ENCODE assay signal across 32 cellular contexts in genomic region chr14:99131632-99132271, GRCh38.
A peak's percentile ranks its signal among the peaks of the same experiment; 100 is the strongest.
DNase-seq lines count a peak whose midpoint lies in the region; ATAC-seq, FAIRE-seq and TF ChIP-seq lines count a peak whose summit lies in the region.
"Had no signal": no experiment of that assay in that cellular context is flagged by ENCODE, and none has a peak within 500 bp of the region (broad histone marks: within the 10 kb centered on the region; RNA-seq: fewer than 3 reads in every experiment).

No MANE protein-coding gene starts in this region.

- CTCF ChIA-PET in H1 (lab: Charles Lee; ENCODE audit: partially characterized antibody) = interaction anchor here (0.6 to 1.3 kb wide), 2 partner anchors 39 to 135 kb away, joined by 4 to 5 read pairs; no protein-coding TSS in a partner anchor

- TF ChIP-seq CTCF in H1 (IDR thresholded peaks at IDR 0.05; ENCODE audit: control extremely low read depth in 1 of 3, insufficient read depth in 1 of 3, low read depth in 1 of 3, low read length in 3 of 3) = no peak
- TF ChIP-seq CTCF in upper lobe of right lung (IDR thresholded peaks at IDR 0.05) = no peak

- no peak overlapping the region for H3K4ac ChIP-seq in H1 (replicated peaks; ENCODE audit: insufficient read length, low read depth, low read length)

- H3K9me3 ChIP-seq in H1 (ENCODE audit: insufficient read depth in 2 of 2, low read depth in 1 of 2, low read length in 1 of 2) (no peaks in the 10 kb centered on the region), upper lobe of right lung (no peaks in the 10 kb centered on the region)
- H3K9me3 ChIP-seq: SJCRH30 had no signal

- peaks cover 0 to 11% (median 3%) of the 10 kb centered on the region in 4 experiments; a peak in 6 of 7 replicates for H3K4me1 ChIP-seq in H1 (replicated peaks in 1 of 4; ENCODE audit: control insufficient read depth in 3 of 4, insufficient read depth in 4 of 4, low read length in 3 of 4)
- peaks cover 5% of the 10 kb centered on the region for H3K4me1 ChIP-seq in upper lobe of right lung
- H3K4me1 ChIP-seq: parathyroid adenoma had no signal

- H4K91ac ChIP-seq in H1 (replicated peaks; ENCODE audit: insufficient read length, low read length) = no peak overlapping the region

- H4K5ac ChIP-seq in H1 (ENCODE audit: insufficient read length, low read depth, low read length) = no peak overlapping the region

- H2BK20ac ChIP-seq in H1 (ENCODE audit: low read length) = no peak overlapping the region

- intact Hi-C loops in upper lobe of right lung (cut with DNase I) (no loop called here), left colon (cut with DNase I, micrococcal nuclease) (no loop called here)

- H2BK5ac ChIP-seq in H1 (ENCODE audit: low read depth, low read length) = no peak overlapping the region

- no peak overlapping the region for H2AFZ ChIP-seq in H1 (ENCODE audit: low read length)
- H2AFZ ChIP-seq: parathyroid adenoma had no signal

- H3K79me1 ChIP-seq in H1 (ENCODE audit: low read depth, low read length) = 0 out of 2 replicates have a peak, but pooled peaks cover 2% of the 10 kb centered on the region

- no peak for TF ChIP-seq RAD21 in H1 (IDR thresholded peaks at IDR 0.05 in 1 of 2, conservative IDR thresholded peaks at IDR 0.05 in 1 of 2; ENCODE audit: low read depth in 2 of 2, low read length in 2 of 2)

- no peaks in the 10 kb centered on the region for H3K36me3 ChIP-seq in H1 (ENCODE audit: control insufficient read depth in 2 of 4, insufficient read depth in 4 of 4, low read length in 3 of 4)
- no peaks in the 10 kb centered on the region for H3K36me3 ChIP-seq in upper lobe of right lung
- H3K36me3 ChIP-seq: SJCRH30 had no signal

- H3K4me3 ChIP-seq in H1 (ENCODE audit: extremely low read depth in 1 of 4, insufficient read depth in 2 of 4, low read depth in 3 of 4, low read length in 4 of 4) = no peak overlapping the region
- H3K4me3 ChIP-seq in upper lobe of right lung = no peak overlapping the region
- H3K4me3 ChIP-seq: SJCRH30, smooth muscle cell had no signal

- peak overlapping the region; percentile 39; the same call in 1 of the 2 replicates for H4K8ac ChIP-seq in H1 (ENCODE audit: extremely low read depth, insufficient read depth, low read length)

- H2AK5ac ChIP-seq in H1 (ENCODE audit: low read depth, low read length) = no peak overlapping the region

- 0 out of 7 replicates have a peak, but pooled peaks cover 0 to 3% (median 0%) of the 10 kb centered on the region in 4 experiments for H3K27me3 ChIP-seq in H1 (replicated peaks in 1 of 4; ENCODE audit: control insufficient read depth in 3 of 4, extremely low read depth in 1 of 4, insufficient read depth in 3 of 4, low read length in 3 of 4)
- H3K27me3 ChIP-seq in upper lobe of right lung = no peaks in the 10 kb centered on the region
- H3K27me3 ChIP-seq: SJCRH30 had no signal

- no peak for FAIRE-seq in H1 (lab: Jason Lieb, UNC)
- FAIRE-seq: bronchial epithelial cell, colon had no signal

- no peak overlapping the region for H2BK120ac ChIP-seq in H1 (replicated peaks; ENCODE audit: low read depth, low read length)

- H3K79me2 ChIP-seq in H1 (ENCODE audit: control insufficient read depth in 1 of 2, insufficient read depth in 2 of 2, low read length in 2 of 2) = no peaks in the 10 kb centered on the region
- H3K79me2 ChIP-seq: parathyroid adenoma had no signal

- H4K20me1 ChIP-seq in H1 (replicated peaks in 1 of 2; ENCODE audit: control insufficient read depth in 1 of 2, insufficient read depth in 2 of 2, low read length in 2 of 2) = no peaks in the 10 kb centered on the region

- no peak for TF ChIP-seq EP300 in H1 (IDR thresholded peaks at IDR 0.05; ENCODE audit: borderline replicate concordance in 1 of 2, low read depth in 2 of 2, low read length in 2 of 2)

- POLR2A ChIA-PET in H1 (lab: Charles Lee; ENCODE audit: partially characterized antibody) = no interaction called here

- H3K4me3 Mint-ChIP-seq in activated T-cell treated with anti-CD3 and anti-CD28 coated beads, Interleukin-2, amount 50 U/mL, for 4 hours = no peak overlapping the region
- H3K4me3 Mint-ChIP-seq: activated CD4-positive, alpha-beta T cell treated with anti-CD3 and anti-CD28 coated beads for 36 hours; activated naive CD8-positive, alpha-beta T cell treated with anti-CD3 and anti-CD28 coated beads for 36 hours; CD4-positive, alpha-beta memory T cell; nephron progenitor cell; stimulated activated naive CD8-positive, alpha-beta T cell treated with anti-CD3 and anti-CD28 coated beads, Interleukin-15, Interleukin-2, amounts not matched to agents 100 ng/mL and 50 ng/mL, for 24 hours had no signal

- no peak overlapping the region for H3K56ac ChIP-seq in H1 (replicated peaks; ENCODE audit: insufficient read length, low read depth, low read length)

- no peak overlapping the region for H3K4me2 ChIP-seq in H1 (ENCODE audit: insufficient read depth in 1 of 2, low read depth in 2 of 2, low read length in 2 of 2)
- H3K4me2 ChIP-seq: smooth muscle cell had no signal

- no peak overlapping the region for H2BK12ac ChIP-seq in H1 (ENCODE audit: low read depth, low read length)

- H3K23ac ChIP-seq in H1 (ENCODE audit: insufficient read length) = no peak overlapping the region

- peak; percentile 4 to 10 for DNase-seq in activated T-cell treated with anti-CD3 and anti-CD28 coated beads, Interleukin-2, amount 50 U/mL, for 48 hours
- no peak for DNase-seq in activated T-cell treated with anti-CD3 and anti-CD28 coated beads, Interleukin-2, amount 50 U/mL, for 4 hours
- DNase-seq in H1 (ENCODE audit: low read depth in 1 of 2, low spot score in 2 of 2) (peak in 1 of 2 experiments; percentile 38), middle frontal gyrus (ENCODE audit: extremely low spot score, low spot score) (peak; percentile 13), upper lobe of right lung (peak; percentile 40), NCI-H1105 (lab: John Stamatoyannopoulos, UW) (no peak), left colon (no peak), OCI-M2 (lab: John Stamatoyannopoulos, UW; ENCODE audit: unreplicated experiment) (no peak)
- DNase-seq: activated CD4-positive, alpha-beta T cell treated with anti-CD3 and anti-CD28 coated beads for 36 hours; activated gamma-delta T cell; activated naive CD8-positive, alpha-beta T cell treated with anti-CD3 and anti-CD28 coated beads for 36 hours; CD4-positive, alpha-beta memory T cell; effector memory CD4-positive, alpha-beta T cell; erythroblast; glutamatergic neuron; islet precursor cell; KBM-7; NCI-H1092; NCI-H187; NCI-H2171; nephron progenitor cell; RPMI8226; SJCRH30; stimulated activated CD4-positive, alpha-beta T cell treated with anti-CD3 and anti-CD28 coated beads, Interleukin-1b, Interleukin-23, amount 100 ng/mL, for 48 hours; SW 1271; T-helper 9 cell had no signal

- H3K9me3 Mint-ChIP-seq in activated T-cell treated with anti-CD3 and anti-CD28 coated beads, Interleukin-2, amount 50 U/mL, for 4 hours = no peaks in the 10 kb centered on the region
- H3K9me3 Mint-ChIP-seq: activated naive CD8-positive, alpha-beta T cell treated with anti-CD3 and anti-CD28 coated beads for 36 hours; CD4-positive, alpha-beta memory T cell; nephron progenitor cell; stimulated activated naive CD8-positive, alpha-beta T cell treated with anti-CD3 and anti-CD28 coated beads, Interleukin-15, Interleukin-2, amounts not matched to agents 100 ng/mL and 50 ng/mL, for 24 hours had no signal

- H2BK15ac ChIP-seq in H1 (ENCODE audit: low read length) = 0 out of 2 replicates have a peak overlapping the region, but pooled peaks have one; percentile 46

- H3K27me3 Mint-ChIP-seq in activated T-cell treated with anti-CD3 and anti-CD28 coated beads, Interleukin-2, amount 50 U/mL, for 4 hours (ENCODE audit: low read depth) = no peaks in the 10 kb centered on the region
- H3K27me3 Mint-ChIP-seq: activated CD4-positive, alpha-beta T cell treated with anti-CD3 and anti-CD28 coated beads for 36 hours; activated naive CD8-positive, alpha-beta T cell treated with anti-CD3 and anti-CD28 coated beads for 36 hours; CD4-positive, alpha-beta memory T cell; stimulated activated naive CD8-positive, alpha-beta T cell treated with anti-CD3 and anti-CD28 coated beads, Interleukin-15, Interleukin-2, amounts not matched to agents 100 ng/mL and 50 ng/mL, for 24 hours had no signal

- no peaks in the 10 kb centered on the region for H3K36me3 Mint-ChIP-seq in activated T-cell treated with anti-CD3 and anti-CD28 coated beads, Interleukin-2, amount 50 U/mL, for 4 hours (ENCODE audit: insufficient read depth)

- H3K9ac ChIP-seq in H1 (replicated peaks in 1 of 4; ENCODE audit: extremely low read depth in 1 of 4, low read depth in 3 of 4, low read length in 3 of 4) = no peak overlapping the region
- H3K9ac ChIP-seq: parathyroid adenoma had no signal

- TF ChIP-seq POLR2A in H1 (IDR thresholded peaks at IDR 0.05; ENCODE audit: control extremely low read depth in 1 of 2, low read depth in 2 of 2, low read length in 2 of 2) = no peak

- 93% methylated on average over 12 of the region's 12 CpGs; no CpG with 5 or more reads in 1 of the 2 experiments for WGBS in H1 (ENCODE audit: extremely low coverage in 1 of 2, insufficient coverage in 1 of 2, insufficient read length in 1 of 2, insufficient replicate concordance in 2 of 2, low coverage in 1 of 2, low lambda C conversion rate in 2 of 2, missing lambda C conversion rate in 1 of 2), 2 experiments

- no peak overlapping the region for H3K18ac ChIP-seq in H1 (ENCODE audit: extremely low read depth, low read length)

- H3K4me1 Mint-ChIP-seq in activated T-cell treated with anti-CD3 and anti-CD28 coated beads, Interleukin-2, amount 50 U/mL, for 4 hours (ENCODE audit: low read depth) = peaks cover 11% of the 10 kb centered on the region

- H3K14ac ChIP-seq in H1 (ENCODE audit: insufficient read length) = no peak overlapping the region

- H3K23me2 ChIP-seq in H1 (ENCODE audit: low read depth, low read length) = no peaks in the 10 kb centered on the region

- H3K27ac ChIP-seq in H1 (ENCODE audit: low read depth, low read length) (no peak overlapping the region), upper lobe of right lung (no peak overlapping the region)
- H3K27ac ChIP-seq: parathyroid adenoma, SJCRH30, VCaP had no signal

- no peak for ATAC-seq in activated T-cell treated with anti-CD3 and anti-CD28 coated beads, Interleukin-2, amount 50 U/mL, for 4 hours
- ATAC-seq in upper lobe of right lung (no peak), left colon (no peak)
- ATAC-seq: activated CD4-positive, alpha-beta T cell treated with anti-CD3 and anti-CD28 coated beads for 36 hours had no signal

TF ChIP-seq in H1, 55 proteins besides CTCF, POLR2A, EP300 and RAD21 (continues in another document):
- TF ChIP-seq HDAC6 (IDR thresholded peaks at IDR 0.05; ENCODE audit: low read depth, low read length) (no peak), CBX5 (IDR thresholded peaks at IDR 0.05; ENCODE audit: low read depth, low read length) (no peak), RBBP5 (IDR thresholded peaks at IDR 0.05; ENCODE audit: borderline replicate concordance, low read depth, low read length) (no peak), EZH2 (IDR thresholded peaks at IDR 0.05; ENCODE audit: low read depth, low read length, severe bottlenecking) (no peak), GABPA (IDR thresholded peaks at IDR 0.05; ENCODE audit: borderline replicate concordance, insufficient read depth, low read length) (no peak)

Comparison
In these comparisons a context has a peak if more than half of its experiments do, and no peak if none do; other contexts are left out.
1. DNase-seq: peak in activated T-cell treated with anti-CD3 and anti-CD28 coated beads, Interleukin-2, amount 50 U/mL, for 48 hours (2 of 2), middle frontal gyrus (single experiment) and upper lobe of right lung (single experiment); none in activated T-cell treated with anti-CD3 and anti-CD28 coated beads, Interleukin-2, amount 50 U/mL, for 4 hours (single experiment), NCI-H1105 (single experiment), left colon (0 of 2) and OCI-M2 (single experiment).